Comparison of ENCODE assay signal across 15 cellular contexts in genomic region chr14:71169028-71169427, GRCh38.
DNase-seq lines count a peak whose midpoint lies in the region; FAIRE-seq and TF ChIP-seq lines count a peak whose summit lies in the region.
"Had no signal": no experiment of that assay in that cellular context is flagged by ENCODE, and none has a peak within 500 bp of the region (broad histone marks: within the 10 kb centered on the region; RNA-seq: fewer than 3 reads in every experiment).

No MANE protein-coding gene starts in this region.

- no peaks in the 10 kb centered on the region for H3K36me3 ChIP-seq in stomach

- no peak for TF ChIP-seq EP300 in stomach (IDR thresholded peaks at IDR 0.05)

- no peak overlapping the region for H3K27ac ChIP-seq in stomach
- H3K27ac ChIP-seq: dorsolateral prefrontal cortex had no signal

- H3K9me3 Mint-ChIP-seq in T-helper 2 cell treated with Interferon-gamma antibody and Interleukin-4, amounts not matched to agents 5 μg/mL and 100 μg/mL, for 36 hours: peaks cover 6% of the 10 kb centered on the region
- H3K9me3 Mint-ChIP-seq: H9 had no signal

- DNase-seq in CMK (ENCODE audit: low read depth): peak; percentile 64
- DNase-seq in HuH-7.5 (ENCODE audit: low spot score): peak; percentile 25
- DNase-seq in T-helper 2 cell treated with Interferon-gamma antibody and Interleukin-4, amounts not matched to agents 5 μg/mL and 100 μg/mL, for 36 hours (ENCODE audit: low spot score): no peak
- peak; percentile 9 for DNase-seq in kidney tubule cell (ENCODE audit: low spot score)
- DNase-seq in AG08396 (ENCODE audit: low spot score): no peak
- DNase-seq in frontal cortex (ENCODE audit: low spot score in 2 of 2): no peak
- no peak for DNase-seq in stomach
- DNase-seq in HuH-7 (ENCODE audit: low spot score): no peak
- DNase-seq: activated CD4-positive, CD25-positive, alpha-beta regulatory T cell treated with anti-CD3 and anti-CD28 coated beads, Interleukin-2, amount 50 U/mL, for 72 hours; amniotic stem cell; dorsolateral prefrontal cortex; H9; NCI-H510A treated with DMSO at 0.1 percent for 48 hours; occipital lobe; SIG-M5 had no signal

- TF ChIP-seq CTCF in stomach (IDR thresholded peaks at IDR 0.05): no peak

- intact Hi-C loops in stomach (cut with DNase I; ENCODE audit: low total_unique reads): no loop called here

- H3K4me3 Mint-ChIP-seq in T-helper 2 cell treated with Interferon-gamma antibody and Interleukin-4, amounts not matched to agents 5 μg/mL and 100 μg/mL, for 36 hours: peak overlapping the region; percentile 76
- H3K4me3 Mint-ChIP-seq: H9 had no signal

- no peak for TF ChIP-seq POLR2A in stomach (IDR thresholded peaks at IDR 0.05)

- H3K9me3 ChIP-seq in stomach: no peaks in the 10 kb centered on the region

- FAIRE-seq in frontal cortex (lab: Jason Lieb, UNC): no peak

- H3K4me3 ChIP-seq in stomach: no peak overlapping the region

- WGBS in stomach, 5 donors: 79 to 94% (median 83%) methylated on average over 4 of the region's 4 CpGs

- peaks cover 2% of the 10 kb centered on the region for H3K36me3 Mint-ChIP-seq in T-helper 2 cell treated with Interferon-gamma antibody and Interleukin-4, amounts not matched to agents 5 μg/mL and 100 μg/mL, for 36 hours (ENCODE audit: low read depth)

- H3K4me1 ChIP-seq in stomach: peaks cover 0 to 9% (median 0%) of the 10 kb centered on the region in 4 donors

- H3K4me1 Mint-ChIP-seq in T-helper 2 cell treated with Interferon-gamma antibody and Interleukin-4, amounts not matched to agents 5 μg/mL and 100 μg/mL, for 36 hours (ENCODE audit: low read depth): peaks cover 19% of the 10 kb centered on the region

- peaks cover 0 to 3% (median 0%) of the 10 kb centered on the region in 3 donors for H3K27me3 ChIP-seq in stomach
- H3K27me3 ChIP-seq: dorsolateral prefrontal cortex had no signal

- H3K27ac Mint-ChIP-seq in T-helper 2 cell treated with Interferon-gamma antibody and Interleukin-4, amounts not matched to agents 5 μg/mL and 100 μg/mL, for 36 hours: peak overlapping the region; percentile 43

- peaks cover 24% of the 10 kb centered on the region for H3K27me3 Mint-ChIP-seq in T-helper 2 cell treated with Interferon-gamma antibody and Interleukin-4, amounts not matched to agents 5 μg/mL and 100 μg/mL, for 36 hours (ENCODE audit: low read depth)

Comparison
In these comparisons a context has a peak if more than half of its experiments do, and no peak if none do; other contexts are left out.
1. DNase-seq: peak in CMK (single experiment), HuH-7.5 (single experiment) and kidney tubule cell (single experiment); none in T-helper 2 cell treated with Interferon-gamma antibody and Interleukin-4, amounts not matched to agents 5 μg/mL and 100 μg/mL, for 36 hours (single experiment), AG08396 (single experiment), frontal cortex (0 of 2), stomach (single experiment) and HuH-7 (single experiment).